In the genomic region with DNA sequence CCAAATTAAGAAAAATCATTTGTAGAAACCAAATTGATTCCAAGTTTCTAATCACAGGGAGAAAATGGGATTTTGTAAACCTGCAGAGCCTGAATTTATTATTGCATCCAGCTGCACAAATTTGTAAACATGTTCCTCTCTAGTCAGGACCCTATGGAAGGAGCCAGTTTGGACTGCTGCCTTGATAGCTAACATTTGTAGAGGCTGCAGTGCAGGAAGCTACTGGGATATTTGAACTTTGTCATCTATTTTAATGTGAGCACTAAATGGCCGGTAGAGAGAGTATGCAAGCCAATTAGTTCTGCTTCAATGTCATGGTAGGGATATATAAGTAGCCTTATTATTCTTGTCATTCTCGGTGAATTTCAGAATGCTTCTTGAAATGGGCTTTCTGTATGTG, we compare ENCODE assay signal across 20 cellular contexts.
DNase-seq lines count a peak whose midpoint lies in the region; ATAC-seq and TF ChIP-seq lines count a peak whose summit lies in the region.
"Had no signal": no experiment of that assay in that cellular context is flagged by ENCODE, and none has a peak within 500 bp of the region (broad histone marks: within the 10 kb centered on the region; RNA-seq: fewer than 3 reads in every experiment).

No MANE protein-coding gene starts in this region.

- H3K36me3 ChIP-seq in prostate gland = no peaks in the 10 kb centered on the region
- H3K36me3 ChIP-seq: BE2C, BLaER1 had no signal

- TF ChIP-seq CTCF in LNCaP clone FGC (IDR thresholded peaks at IDR 0.05; ENCODE audit: control insufficient read depth, extremely low read depth, insufficient read depth) (no peak), VCaP (conservative IDR thresholded peaks at IDR 0.05) (no peak), prostate gland (IDR thresholded peaks at IDR 0.05) (no peak), GM10248 (IDR thresholded peaks at IDR 0.05; ENCODE audit: control extremely low read depth, extremely low read depth, low read depth, missing control alignments) (no peak)

- CTCF ChIA-PET in GM10248 (lab: Yijun Ruan, JAX) = no interaction called here

- ATAC-seq in HG03135 (IDR thresholded peaks at IDR 0.05; ENCODE audit: unreplicated experiment) = no peak

- WGBS in prostate gland = 46% methylated on average over 2 of the region's 2 CpGs

- H3K4me3 ChIP-seq in LNCaP clone FGC (ENCODE audit: low read depth, low read length) (no peak overlapping the region), prostate gland (no peak overlapping the region)
- H3K4me3 ChIP-seq: BLaER1 had no signal

- H3K4me1 ChIP-seq in prostate gland (replicated peaks) = no peaks in the 10 kb centered on the region
- H3K4me1 ChIP-seq: BE2C, BLaER1 had no signal

- DNase-seq in LNCaP clone FGC (ENCODE audit: low read depth) (peak; percentile 28), prostate gland (ENCODE audit: low spot score) (peak; percentile 3), GM10248 (ENCODE audit: extremely low spot score) (no peak)
- DNase-seq: 8988T; ACHN; BE2C; C1 segment of cervical spinal cord; CD4-positive, alpha-beta memory T cell; CD4-positive, CD25-positive, alpha-beta regulatory T cell; CD8-positive, alpha-beta memory T cell; COR-L47; DMS 273 treated with DMSO at 0.1 percent for 48 hours; DMS153; DMS53; DND-41; EL; GDM1 had no signal

- no peaks in the 10 kb centered on the region for H3K27me3 ChIP-seq in prostate gland (replicated peaks; ENCODE audit: insufficient read depth)
- H3K27me3 ChIP-seq: BE2C, BLaER1 had no signal

- no peak for TF ChIP-seq POLR2A in prostate gland (IDR thresholded peaks at IDR 0.05)

- intact Hi-C loops in prostate gland (cut with DNase I) = no loop called here

- H3K27ac ChIP-seq in VCaP = peak overlapping the region; percentile 78
- no peak overlapping the region for H3K27ac ChIP-seq in prostate gland
- H3K27ac ChIP-seq: BLaER1 had no signal

- no peaks in the 10 kb centered on the region for H3K9me3 ChIP-seq in prostate gland
- H3K9me3 ChIP-seq: BE2C, BLaER1 had no signal

- POLR2A ChIA-PET in GM10248 (lab: Yijun Ruan, JAX) = no interaction called here
